In the genomic region with DNA sequence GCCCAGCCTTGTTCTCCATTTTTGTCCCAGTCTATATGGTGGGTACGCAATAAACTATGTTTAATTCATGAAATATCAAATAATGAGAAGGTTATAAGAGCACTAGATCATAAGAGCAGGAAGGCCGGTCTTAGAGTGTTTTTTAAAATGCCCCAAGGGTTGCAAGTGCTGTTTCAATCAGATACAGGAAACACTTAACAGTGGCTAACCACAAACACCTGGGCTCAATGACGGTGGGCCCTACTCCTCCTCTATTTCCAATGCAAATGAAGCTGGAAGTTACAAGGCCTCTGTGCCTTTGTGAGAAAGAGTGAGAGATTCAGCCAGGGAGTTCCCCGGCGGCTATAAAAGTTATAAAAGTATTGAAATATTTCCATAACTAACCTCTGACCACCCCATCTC, we compare ENCODE assay signal across 2 cellular contexts.
TF ChIP-seq lines count a peak whose summit lies in the region.

No MANE protein-coding gene starts in this region.

TF ChIP-seq in SK-N-SH, 30 proteins besides CTCF, POLR2A, EP300 and RAD21 (continued from another document):
- TF ChIP-seq FOSL2 (IDR thresholded peaks at IDR 0.05; ENCODE audit: borderline replicate concordance, low read depth) (no peak), GABPA (IDR thresholded peaks at IDR 0.05; ENCODE audit: low read depth) (no peak), YY1 (IDR thresholded peaks at IDR 0.05; ENCODE audit: low read depth) (no peak)
- TF ChIP-seq, protein P1, sequence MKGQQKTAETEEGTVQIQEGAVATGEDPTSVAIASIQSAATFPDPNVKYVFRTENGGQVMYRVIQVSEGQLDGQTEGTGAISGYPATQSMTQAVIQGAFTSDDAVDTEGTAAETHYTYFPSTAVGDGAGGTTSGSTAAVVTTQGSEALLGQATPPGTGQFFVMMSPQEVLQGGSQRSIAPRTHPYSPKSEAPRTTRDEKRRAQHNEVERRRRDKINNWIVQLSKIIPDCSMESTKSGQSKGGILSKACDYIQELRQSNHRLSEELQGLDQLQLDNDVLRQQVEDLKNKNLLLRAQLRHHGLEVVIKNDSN (IDR thresholded peaks at IDR 0.05; ENCODE audit: borderline replicate concordance, low read depth) = no peak
- TF ChIP-seq, protein P2, sequence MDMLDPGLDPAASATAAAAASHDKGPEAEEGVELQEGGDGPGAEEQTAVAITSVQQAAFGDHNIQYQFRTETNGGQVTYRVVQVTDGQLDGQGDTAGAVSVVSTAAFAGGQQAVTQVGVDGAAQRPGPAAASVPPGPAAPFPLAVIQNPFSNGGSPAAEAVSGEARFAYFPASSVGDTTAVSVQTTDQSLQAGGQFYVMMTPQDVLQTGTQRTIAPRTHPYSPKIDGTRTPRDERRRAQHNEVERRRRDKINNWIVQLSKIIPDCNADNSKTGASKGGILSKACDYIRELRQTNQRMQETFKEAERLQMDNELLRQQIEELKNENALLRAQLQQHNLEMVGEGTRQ (IDR thresholded peaks at IDR 0.05; ENCODE audit: borderline replicate concordance, low read depth, low read length) = no peak
TF ChIP-seq in SK-N-SH: peak in this region for 0.

TF ChIP-seq in SK-N-SH treated with all-trans-retinoic acid at 6 μM for 48 hours, 23 proteins besides CTCF, POLR2A, EP300 and RAD21 (continued from another document):
- TF ChIP-seq, protein P3, sequence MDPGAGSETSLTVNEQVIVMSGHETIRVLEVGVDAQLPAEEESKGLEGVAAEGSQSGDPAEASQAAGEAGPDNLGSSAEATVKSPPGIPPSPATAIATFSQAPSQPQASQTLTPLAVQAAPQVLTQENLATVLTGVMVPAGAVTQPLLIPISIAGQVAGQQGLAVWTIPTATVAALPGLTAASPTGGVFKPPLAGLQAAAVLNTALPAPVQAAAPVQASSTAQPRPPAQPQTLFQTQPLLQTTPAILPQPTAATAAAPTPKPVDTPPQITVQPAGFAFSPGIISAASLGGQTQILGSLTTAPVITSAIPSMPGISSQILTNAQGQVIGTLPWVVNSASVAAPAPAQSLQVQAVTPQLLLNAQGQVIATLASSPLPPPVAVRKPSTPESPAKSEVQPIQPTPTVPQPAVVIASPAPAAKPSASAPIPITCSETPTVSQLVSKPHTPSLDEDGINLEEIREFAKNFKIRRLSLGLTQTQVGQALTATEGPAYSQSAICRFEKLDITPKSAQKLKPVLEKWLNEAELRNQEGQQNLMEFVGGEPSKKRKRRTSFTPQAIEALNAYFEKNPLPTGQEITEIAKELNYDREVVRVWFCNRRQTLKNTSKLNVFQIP (CRISPR knock-in tag; IDR thresholded peaks at IDR 0.05; ENCODE audit: borderline replicate concordance, low read depth) = no peak
- TF ChIP-seq ZNF70 (CRISPR knock-in tag; IDR thresholded peaks at IDR 0.05) (no peak), ZFP3 (CRISPR knock-in tag; IDR thresholded peaks at IDR 0.05) (no peak)
TF ChIP-seq in SK-N-SH treated with all-trans-retinoic acid at 6 μM for 48 hours: peak in this region for 0.
